In the genomic region with DNA sequence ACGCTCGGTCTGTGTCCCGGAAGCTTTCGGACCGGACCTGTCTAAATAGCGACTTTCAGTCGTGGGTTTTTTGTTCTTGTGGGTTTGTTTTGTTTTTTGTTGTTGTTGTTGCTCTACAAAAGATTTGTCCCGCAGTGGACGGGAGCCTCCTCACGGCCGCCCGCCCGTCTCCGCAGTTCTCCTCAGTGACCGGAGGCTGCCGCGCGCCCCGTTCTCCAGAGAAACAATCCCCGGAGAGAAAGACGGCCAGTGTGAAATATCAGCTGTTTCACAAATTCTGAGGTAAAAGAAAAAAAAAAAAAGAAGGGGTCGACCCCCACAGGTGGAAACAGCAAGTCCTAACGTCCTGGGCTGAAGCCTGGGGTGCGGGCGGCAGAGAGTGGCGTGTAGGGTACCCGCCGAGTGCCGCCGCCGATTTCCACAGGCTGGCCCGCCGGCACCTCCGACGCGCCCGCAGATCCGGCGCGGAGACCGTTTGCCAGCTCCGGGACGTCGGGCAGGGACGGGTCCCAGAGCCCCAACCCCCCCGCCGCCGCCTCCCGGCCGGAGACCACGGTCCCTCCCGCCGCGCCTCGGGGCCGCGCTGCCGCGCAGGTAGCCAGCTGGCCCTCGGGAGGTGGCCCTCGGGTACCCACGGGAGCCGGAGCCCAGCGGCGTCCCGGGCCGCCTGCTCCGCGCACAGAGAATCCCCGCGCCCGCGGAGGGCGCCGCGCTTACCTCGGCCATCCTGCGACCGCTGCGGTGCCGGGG, we compare ENCODE assay signal across 10 cellular contexts. TPM values are rescaled to one million over a fixed set of nuclear protein-coding genes. Genes with fewer than 3 reads are reported as not detected.
A peak's percentile ranks its signal among the peaks of the same experiment; 100 is the strongest.
DNase-seq lines count a peak whose midpoint lies in the region; ATAC-seq and TF ChIP-seq lines count a peak whose summit lies in the region.
"Had no signal": no experiment of that assay in that cellular context is flagged by ENCODE, and none has a peak within 500 bp of the region (broad histone marks: within the 10 kb centered on the region; RNA-seq: fewer than 3 reads in every experiment).

No MANE protein-coding gene starts in this region.

- TF ChIP-seq CTCF in choroid plexus epithelial cell (conservative IDR thresholded peaks at IDR 0.05; ENCODE audit: low read depth, low read length) (no peak), lower leg skin (IDR thresholded peaks at IDR 0.05) (no peak), upper lobe of right lung (IDR thresholded peaks at IDR 0.05) (no peak)

- intact Hi-C loops in lower leg skin (cut with DNase I; ENCODE audit: low total_unique reads): no loop called here
- intact Hi-C loops in upper lobe of right lung (cut with DNase I): no loop called here

- peaks cover 75% of the 10 kb centered on the region for H3K27me3 ChIP-seq in upper lobe of right lung

- DNase-seq in activated naive CD4-positive, alpha-beta T cell treated with anti-CD3 and anti-CD28 coated beads, Interleukin-2, amount 10 ng/mL, durations not matched to agents 7 days and 5 days: no peak
- DNase-seq in activated naive CD4-positive, alpha-beta T cell treated with Interleukin-2 at 50 U/mL for 16 hours: no peak
- peak; percentile 39 for DNase-seq in choroid plexus epithelial cell (ENCODE audit: low read depth)
- DNase-seq in lower leg skin (ENCODE audit: low spot score in 2 of 2): no peak
- no peak for DNase-seq in upper lobe of right lung
- no peak for DNase-seq in C1 segment of cervical spinal cord (lab: John Stamatoyannopoulos, UW)
- DNase-seq in epidermal melanocyte (ENCODE audit: insufficient read length, low spot score): no peak
- no peak for DNase-seq in effector CD8-positive, alpha-beta T cell (lab: John Stamatoyannopoulos, UW)
- DNase-seq: DND-41 had no signal

- CTCF ChIA-PET in activated naive CD4-positive, alpha-beta T cell treated with anti-CD3 and anti-CD28 coated beads, Interleukin-2, amount 10 ng/mL, durations not matched to agents 7 days and 5 days (lab: Charles Lee): no interaction called here

- no peaks in the 10 kb centered on the region for H3K36me3 Mint-ChIP-seq in activated naive CD4-positive, alpha-beta T cell treated with anti-CD3 and anti-CD28 coated beads, Interleukin-2, amount 10 ng/mL, durations not matched to agents 7 days and 5 days
- H3K36me3 Mint-ChIP-seq: memory B cell had no signal

- H3K4me1 Mint-ChIP-seq in activated naive CD4-positive, alpha-beta T cell treated with anti-CD3 and anti-CD28 coated beads, Interleukin-2, amount 10 ng/mL, durations not matched to agents 7 days and 5 days: peaks cover 3% of the 10 kb centered on the region
- H3K4me1 Mint-ChIP-seq: memory B cell had no signal

- no peak overlapping the region for H3K27ac ChIP-seq in upper lobe of right lung

- ATAC-seq in upper lobe of right lung: no peak

- H3K4me3 Mint-ChIP-seq in activated naive CD4-positive, alpha-beta T cell treated with anti-CD3 and anti-CD28 coated beads, Interleukin-2, amount 10 ng/mL, durations not matched to agents 7 days and 5 days: peak overlapping the region; percentile 31
- H3K4me3 Mint-ChIP-seq: memory B cell had no signal

- no peaks in the 10 kb centered on the region for H3K9me3 ChIP-seq in upper lobe of right lung

- H3K27ac Mint-ChIP-seq in activated naive CD4-positive, alpha-beta T cell treated with anti-CD3 and anti-CD28 coated beads, Interleukin-2, amount 10 ng/mL, durations not matched to agents 7 days and 5 days: no peak overlapping the region
- H3K27ac Mint-ChIP-seq: memory B cell had no signal

- H3K9me3 Mint-ChIP-seq in activated naive CD4-positive, alpha-beta T cell treated with anti-CD3 and anti-CD28 coated beads, Interleukin-2, amount 10 ng/mL, durations not matched to agents 7 days and 5 days: no peaks in the 10 kb centered on the region
- H3K9me3 Mint-ChIP-seq: memory B cell had no signal

- no peaks in the 10 kb centered on the region for H3K36me3 ChIP-seq in upper lobe of right lung

- TF ChIP-seq POLR2A in lower leg skin (IDR thresholded peaks at IDR 0.05): no peak

- peaks cover 6% of the 10 kb centered on the region for H3K4me1 ChIP-seq in upper lobe of right lung

- 1 to 2% methylated on average over 36 to 41 of the region's 81 CpGs for WGBS in lower leg skin, 2 donors

- H3K4me3 ChIP-seq in choroid plexus epithelial cell (ENCODE audit: low read depth, low read length): peak overlapping the region; percentile 64
- H3K4me3 ChIP-seq in lower leg skin (ENCODE audit: low read depth, poor library complexity, severe bottlenecking): peak overlapping the region; percentile 23
- peak overlapping the region; percentile 44 for H3K4me3 ChIP-seq in upper lobe of right lung

- H3K27me3 Mint-ChIP-seq in activated naive CD4-positive, alpha-beta T cell treated with anti-CD3 and anti-CD28 coated beads, Interleukin-2, amount 10 ng/mL, durations not matched to agents 7 days and 5 days: peaks cover 85% of the 10 kb centered on the region

RNA-seq across cellular contexts. Expression of a gene that starts 0.5 kb away (rescaled TPM):
- 10 to 100 TPM; 26.2 to 31.6 (median 28.8) TPM for total RNA-seq in lower leg skin
- 3.1 TPM for total RNA-seq in upper lobe of right lung
